In genomic region chr5:172798422-172799215, GRCh38 we compare ENCODE assay signal across 9 cellular contexts. TPM values are rescaled to one million over a fixed set of nuclear protein-coding genes. Genes with fewer than 3 reads are reported as not detected.
DNase-seq lines count a peak whose midpoint lies in the region; ATAC-seq and TF ChIP-seq lines count a peak whose summit lies in the region.
"Had no signal": no experiment of that assay in that cellular context is flagged by ENCODE, and none has a peak within 500 bp of the region (broad histone marks: within the 10 kb centered on the region; RNA-seq: fewer than 3 reads in every experiment).

No MANE protein-coding gene starts in this region.

- H3K4me1 ChIP-seq in heart right ventricle (peaks cover 6 to 90% (median 25%) of the 10 kb centered on the region in 9 donors), prostate gland (replicated peaks) (no peaks in the 10 kb centered on the region)

- intact Hi-C loops in heart right ventricle (cut with DNase I) (loop anchor here in 1 of 10 donors (10.0 kb wide), 1 partner anchor 56 kb away; no protein-coding TSS in a partner anchor), left ventricle myocardium superior (cut with micrococcal nuclease) (no loop called here), prostate gland (cut with DNase I) (no loop called here)
- intact Hi-C loops in activated T-helper 2 cell treated with anti-CD3 and anti-CD28 coated beads, Interferon-gamma antibody, Interleukin-2, Interleukin-4, amounts not matched to agents 10 μg/mL and 5 μg/mL and 100 μg/mL, durations not matched to agents 14 hours and 24 hours and 36 hours (cut with micrococcal nuclease) = loop anchor here (1.0 kb wide), 1 partner anchor 22 kb away; no protein-coding TSS in a partner anchor

- H3K36me3 ChIP-seq in heart right ventricle (no peaks in the 10 kb centered on the region), brain microvascular endothelial cell (replicated peaks) (no peaks in the 10 kb centered on the region), prostate gland (no peaks in the 10 kb centered on the region)

- H3K4me1 Mint-ChIP-seq in activated T-helper 2 cell treated with anti-CD3 and anti-CD28 coated beads, Interferon-gamma antibody, Interleukin-2, Interleukin-4, amounts not matched to agents 10 μg/mL and 5 μg/mL and 100 μg/mL, durations not matched to agents 14 hours and 24 hours and 36 hours (ENCODE audit: low read depth) = peaks cover 8% of the 10 kb centered on the region

- TF ChIP-seq CTCF in heart right ventricle (IDR thresholded peaks at IDR 0.05) (no peak), brain microvascular endothelial cell (IDR thresholded peaks at IDR 0.05; ENCODE audit: low read depth, low read length, missing control alignments) (no peak), prostate gland (IDR thresholded peaks at IDR 0.05) (no peak)

- H3K4me3 ChIP-seq in heart right ventricle (no peak overlapping the region), brain microvascular endothelial cell (ENCODE audit: low read depth, low read length) (no peak overlapping the region), prostate gland (no peak overlapping the region)

- WGBS in heart right ventricle, 2 donors = 87 to 92% methylated on average over 14 of the region's 14 CpGs
- WGBS in prostate gland = 64% methylated on average over 14 of the region's 14 CpGs

- TF ChIP-seq POLR2A in prostate gland (IDR thresholded peaks at IDR 0.05) = no peak

- H3K27ac ChIP-seq in heart right ventricle (peak overlapping the region in 6 of 10 donors; percentile 13 to 95 (median 42)), brain microvascular endothelial cell (peak overlapping the region; percentile 97), prostate gland (no peak overlapping the region)
- H3K27ac ChIP-seq: VCaP had no signal

- ATAC-seq in heart right ventricle = peak in 1 of 8 donors; percentile 11
- no peak for ATAC-seq in left ventricle myocardium superior

- H3K36me3 Mint-ChIP-seq in activated T-helper 2 cell treated with anti-CD3 and anti-CD28 coated beads, Interferon-gamma antibody, Interleukin-2, Interleukin-4, amounts not matched to agents 10 μg/mL and 5 μg/mL and 100 μg/mL, durations not matched to agents 14 hours and 24 hours and 36 hours (ENCODE audit: low read depth) = no peaks in the 10 kb centered on the region

- in situ Hi-C loops in brain microvascular endothelial cell (cut with HindIII; ENCODE audit: low pct_ligation_motif_present, low sequenced_read_pairs) = no loop called here

- no peaks in the 10 kb centered on the region for H3K9me3 Mint-ChIP-seq in activated T-helper 2 cell treated with anti-CD3 and anti-CD28 coated beads, Interferon-gamma antibody, Interleukin-2, Interleukin-4, amounts not matched to agents 10 μg/mL and 5 μg/mL and 100 μg/mL, durations not matched to agents 14 hours and 24 hours and 36 hours

- H3K27me3 Mint-ChIP-seq in activated T-helper 2 cell treated with anti-CD3 and anti-CD28 coated beads, Interferon-gamma antibody, Interleukin-2, Interleukin-4, amounts not matched to agents 10 μg/mL and 5 μg/mL and 100 μg/mL, durations not matched to agents 14 hours and 24 hours and 36 hours (ENCODE audit: low read depth) = no peaks in the 10 kb centered on the region

- DNase-seq in heart right ventricle (no peak), left ventricle myocardium superior (no peak), brain microvascular endothelial cell (peak; percentile 90), medulla oblongata (ENCODE audit: extremely low spot score) (peak; percentile 72), NCI-H345 treated with DMSO at 0.1 percent for 48 hours (lab: John Stamatoyannopoulos, UW; ENCODE audit: unreplicated experiment) (no peak), ureter (ENCODE audit: low spot score) (no peak), prostate gland (ENCODE audit: low spot score) (no peak)
- no peak for DNase-seq in activated T-helper 2 cell treated with anti-CD3 and anti-CD28 coated beads, Interferon-gamma antibody, Interleukin-2, Interleukin-4, amounts not matched to agents 10 μg/mL and 5 μg/mL and 100 μg/mL, durations not matched to agents 14 hours and 24 hours and 36 hours (ENCODE audit: low spot score)

- H3K27me3 ChIP-seq in heart right ventricle (no peaks in the 10 kb centered on the region), brain microvascular endothelial cell (replicated peaks) (no peaks in the 10 kb centered on the region), prostate gland (replicated peaks; ENCODE audit: insufficient read depth) (no peaks in the 10 kb centered on the region)

- H3K27ac Mint-ChIP-seq in activated T-helper 2 cell treated with anti-CD3 and anti-CD28 coated beads, Interferon-gamma antibody, Interleukin-2, Interleukin-4, amounts not matched to agents 10 μg/mL and 5 μg/mL and 100 μg/mL, durations not matched to agents 14 hours and 24 hours and 36 hours = no peak overlapping the region

- H3K9me3 ChIP-seq in heart right ventricle = no peaks in the 10 kb centered on the region
- H3K9me3 ChIP-seq in prostate gland = no peaks in the 10 kb centered on the region

- no peak overlapping the region for H3K4me3 Mint-ChIP-seq in activated T-helper 2 cell treated with anti-CD3 and anti-CD28 coated beads, Interferon-gamma antibody, Interleukin-2, Interleukin-4, amounts not matched to agents 10 μg/mL and 5 μg/mL and 100 μg/mL, durations not matched to agents 14 hours and 24 hours and 36 hours (ENCODE audit: low read depth)

RNA-seq across cellular contexts. Expression of gene DUSP1, which starts 27.6 kb away (rescaled TPM):
- 100 to 1,000 TPM in 7 of 10 donors, 10 to 100 TPM in 3; 55.7 to 215 (median 143) TPM for total RNA-seq in heart right ventricle
- polyA plus RNA-seq in heart right ventricle = 10 to 100 TPM; 33.3 to 98.6 TPM
- 98.9 TPM for total RNA-seq in left ventricle myocardium superior
- total RNA-seq in ureter = 84.2 TPM
- total RNA-seq in activated T-helper 2 cell treated with anti-CD3 and anti-CD28 coated beads, Interferon-gamma antibody, Interleukin-2, Interleukin-4, amounts not matched to agents 10 μg/mL and 5 μg/mL and 100 μg/mL, durations not matched to agents 14 hours and 24 hours and 36 hours = 8.9 and 9.7 TPM in 2 replicates
- 100 to 1,000 TPM; 559 to 659 TPM for total RNA-seq in prostate gland

RNA-seq across cellular contexts. Expression of gene ERGIC1, which starts 35.4 kb away (rescaled TPM):
- total RNA-seq in heart right ventricle = 10 to 100 TPM; 60.3 to 91.9 (median 74.2) TPM
- 10 to 100 TPM; 48.0 to 64.9 TPM for polyA plus RNA-seq in heart right ventricle
- total RNA-seq in left ventricle myocardium superior = 81.4 TPM
- 140 TPM for total RNA-seq in ureter
- total RNA-seq in activated T-helper 2 cell treated with anti-CD3 and anti-CD28 coated beads, Interferon-gamma antibody, Interleukin-2, Interleukin-4, amounts not matched to agents 10 μg/mL and 5 μg/mL and 100 μg/mL, durations not matched to agents 14 hours and 24 hours and 36 hours = 53.1 and 54.8 TPM in 2 replicates
- total RNA-seq in prostate gland = 100 to 1,000 TPM; 228 to 380 TPM

Comparison
In these comparisons a context has a peak if more than half of its experiments do, and no peak if none do; other contexts are left out.
1. DNase-seq: peak in brain microvascular endothelial cell (single experiment) and medulla oblongata (single experiment); none in heart right ventricle (0 of 2), left ventricle myocardium superior (single experiment), NCI-H345 treated with DMSO at 0.1 percent for 48 hours (single experiment), ureter (single experiment), activated T-helper 2 cell treated with anti-CD3 and anti-CD28 coated beads, Interferon-gamma antibody, Interleukin-2, Interleukin-4, amounts not matched to agents 10 μg/mL and 5 μg/mL and 100 μg/mL, durations not matched to agents 14 hours and 24 hours and 36 hours (single experiment) and prostate gland (single experiment).
2. H3K27ac ChIP-seq: peak in heart right ventricle (6 of 10) and brain microvascular endothelial cell (single experiment); none in prostate gland (0 of 2).